In the genomic region with DNA sequence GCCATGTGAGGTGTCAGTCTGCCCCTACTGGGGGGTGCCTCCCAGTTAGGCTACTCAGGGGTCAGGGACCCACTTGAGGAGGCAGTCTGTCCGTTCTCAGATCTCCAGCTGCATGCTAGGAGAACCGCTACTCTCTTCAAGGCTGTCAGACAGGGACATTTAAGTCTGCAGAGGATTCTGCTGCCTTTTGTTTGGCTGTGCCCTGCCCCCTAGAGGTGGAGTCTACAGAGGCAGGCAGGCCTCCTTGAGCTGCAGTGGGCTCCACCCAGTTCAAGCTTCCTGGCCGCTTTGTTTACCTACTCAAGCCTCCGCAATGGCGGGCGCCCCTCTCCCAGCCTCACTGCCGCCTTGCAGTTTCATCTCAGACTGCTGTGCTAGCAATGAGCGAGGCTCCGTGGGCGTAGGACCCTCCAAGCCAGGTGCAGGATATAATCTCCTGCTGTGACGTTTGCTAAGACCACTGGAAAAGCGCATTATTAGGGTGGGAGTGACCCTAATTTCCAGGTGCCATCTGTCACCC, we compare ENCODE assay signal across 4 cellular contexts. TPM values are rescaled to one million over a fixed set of nuclear protein-coding genes. Genes with fewer than 3 reads are reported as not detected.
"Had no signal": no experiment of that assay in that cellular context is flagged by ENCODE, and none has a peak within 500 bp of the region (broad histone marks: within the 10 kb centered on the region; RNA-seq: fewer than 3 reads in every experiment).

No MANE protein-coding gene starts in this region.

RNA-seq across cellular contexts. Expression of a gene that starts 21.9 kb away (rescaled TPM):
- total RNA-seq: activated CD8-positive, alpha-beta memory T cell treated with anti-CD3 and anti-CD28 coated beads for 36 hours; activated naive CD8-positive, alpha-beta T cell treated with anti-CD3 and anti-CD28 coated beads, Interleukin-2, amount 10 ng/mL, durations not matched to agents 7 days and 5 days; activated T-helper 1 cell treated with anti-CD3 and anti-CD28 coated beads, Interleukin-12 subunit alpha, Interleukin-12 subunit beta, Interleukin-2, Interleukin-4 antibody, amounts not matched to agents 30 ng/mL and 10 ng/mL and 1 ng/mL, durations not matched to agents 14 hours and 24 hours and 36 hours; smooth muscle cell had no signal
- polyA plus RNA-seq: smooth muscle cell had no signal
